Comparison of ENCODE assay signal across 3 cellular contexts in the genomic region with DNA sequence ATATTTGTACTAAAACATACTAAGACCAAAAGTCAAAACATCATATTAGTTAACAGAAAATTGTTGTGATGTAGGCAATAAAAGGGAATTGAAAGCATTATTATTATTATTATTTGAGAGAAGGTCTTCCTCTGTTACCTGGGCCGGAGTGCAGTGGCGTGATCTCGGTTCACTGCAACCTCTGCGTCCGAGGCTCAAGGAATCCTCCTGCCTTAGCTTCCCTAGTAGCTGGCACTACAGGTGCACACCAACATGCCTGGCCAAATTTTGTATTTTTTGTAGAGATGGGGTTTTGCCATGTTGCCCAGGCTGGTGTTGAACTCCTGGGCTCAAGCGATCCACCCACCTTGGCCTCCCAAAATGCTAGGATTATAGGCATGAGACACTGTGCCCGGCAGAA. TPM values are rescaled to one million over a fixed set of nuclear protein-coding genes. Genes with fewer than 3 reads are reported as not detected.
"Had no signal": no experiment of that assay in that cellular context is flagged by ENCODE, and none has a peak within 500 bp of the region (broad histone marks: within the 10 kb centered on the region; RNA-seq: fewer than 3 reads in every experiment).

No MANE protein-coding gene starts in this region.

RNA-seq across cellular contexts. Expression of gene SMIM38, which starts 15.6 kb away (rescaled TPM):
- total RNA-seq: LHCN-M2, M059J, MCF 10A had no signal
